In genomic region chr11:74170694-74171629, GRCh38 we compare ENCODE assay signal across 8 cellular contexts. TPM values are rescaled to one million over a fixed set of nuclear protein-coding genes. Genes with fewer than 3 reads are reported as not detected.
DNase-seq lines count a peak whose midpoint lies in the region; ATAC-seq and TF ChIP-seq lines count a peak whose summit lies in the region.

A gene with protein sequence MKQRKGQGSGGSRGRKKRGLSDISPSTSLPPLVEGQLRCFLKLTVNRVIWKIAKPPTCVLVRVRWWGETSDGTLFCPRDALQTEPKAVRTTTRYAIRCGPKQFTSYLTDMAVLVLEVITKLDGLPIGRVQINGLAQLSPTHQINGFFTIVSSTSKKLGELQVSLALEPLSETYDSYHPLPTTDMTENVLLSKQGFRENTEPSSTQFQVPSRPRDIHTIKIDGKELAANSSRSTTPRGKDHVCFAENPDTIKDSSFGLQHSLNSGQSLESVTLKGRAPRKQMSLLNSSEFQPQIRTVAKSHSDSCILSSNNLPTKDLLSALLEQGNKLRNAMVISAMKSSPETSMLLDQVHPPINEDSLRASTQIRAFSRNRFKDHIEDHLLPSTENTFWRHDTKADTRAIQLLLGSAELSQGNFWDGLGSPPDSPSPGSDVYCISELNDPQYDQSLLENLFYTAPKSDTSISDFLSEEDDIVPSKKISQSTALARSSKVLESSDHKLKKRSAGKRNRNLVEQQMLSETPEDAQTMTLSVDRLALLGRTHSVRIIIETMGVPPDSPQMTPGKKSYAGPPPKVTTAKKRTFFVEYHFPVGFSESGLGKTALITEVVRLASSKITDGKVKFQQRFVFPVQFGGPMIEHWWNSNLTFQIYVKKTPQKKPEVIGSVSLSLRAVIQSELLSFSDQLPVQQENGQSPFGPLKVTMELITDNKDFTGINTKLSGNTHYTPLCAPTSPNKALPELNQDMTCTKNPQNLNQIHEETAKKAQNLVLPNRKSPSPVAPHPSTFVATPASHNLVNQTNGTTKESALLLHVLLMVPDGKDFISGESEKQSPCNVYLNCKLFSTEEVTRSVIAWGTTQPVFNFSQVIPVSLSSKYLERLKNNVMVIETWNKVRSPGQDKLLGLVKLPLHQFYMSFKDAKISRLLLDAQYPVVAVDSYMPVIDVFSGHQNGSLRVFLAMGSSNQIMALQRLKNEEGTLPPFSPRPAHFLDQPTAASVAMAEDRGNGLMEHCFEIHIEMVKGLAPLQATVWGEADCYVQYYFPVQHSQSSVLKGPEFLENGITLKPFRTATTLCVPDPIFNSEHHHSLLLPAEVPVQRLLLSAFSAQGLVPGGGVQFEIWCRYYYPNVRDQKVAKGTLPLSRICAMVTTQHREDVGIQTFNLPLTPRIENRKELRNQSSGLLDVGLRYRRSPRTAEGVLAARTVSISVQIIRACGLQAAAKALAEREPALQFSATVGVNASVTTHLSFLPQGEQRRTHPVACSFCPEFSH (N-terminal part only) (minus strand): TSS chr11:74171002. CDS start chr11:74170792, 210 bp downstream.
Gene PPME1 (plus strand): TSS chr11:74171289. CDS start chr11:74171422, 133 bp downstream.

- peak; percentile 63 for TF ChIP-seq POLR2A in esophagus muscularis mucosa (IDR thresholded peaks at IDR 0.05; ENCODE audit: low read depth)

- 0% methylated on average over 34 of the region's 68 CpGs for WGBS in esophagus muscularis mucosa

- peak within 1 kb of the TSS; percentile 80 for H3K4me2 ChIP-seq in DND-41 (ENCODE audit: insufficient read depth, low read length)

- H2AFZ ChIP-seq in DND-41 (ENCODE audit: low read depth, low read length), result peak within 1 kb of the TSS; percentile 85

- H3K27ac ChIP-seq in DND-41 (ENCODE audit: low read length) (peak within 1 kb of the TSS; percentile 76), KOPT-K1 (ENCODE audit: low read depth, low read length, poor library complexity, severe bottlenecking) (peak within 1 kb of the TSS; percentile 78), Panc1 (ENCODE audit: low read length) (peak within 1 kb of the TSS; percentile 99), esophagus muscularis mucosa (replicated peaks in 1 of 4) (peak within 1 kb of the TSS; percentile 86 to 93 (median 90)), muscle layer of colon (ENCODE audit: low read depth, low read length) (peak within 1 kb of the TSS; percentile 94)

- no peaks in the 10 kb centered on the region for H4K20me1 ChIP-seq in DND-41 (ENCODE audit: insufficient read depth, low read length)

- DNase-seq in DND-41 (peak; percentile 99), Panc1 (ENCODE audit: low read depth, low spot score) (peak; percentile 99), esophagus muscularis mucosa (ENCODE audit: extremely low spot score) (peak; percentile 99)
- peak; percentile 95 for DNase-seq in activated T-cell treated with anti-CD3 and anti-CD28 coated beads, Interleukin-2, amount 50 U/mL, for 4 hours
- peak; percentile 88 for DNase-seq in stimulated activated CD8-positive, alpha-beta memory T cell treated with anti-CD3 and anti-CD28 coated beads, Interleukin-7, amount 100 ng/mL, for 24 hours (ENCODE audit: low read depth)

- peaks cover 21% of the 10 kb centered on the region for H3K36me3 Mint-ChIP-seq in activated T-cell treated with anti-CD3 and anti-CD28 coated beads, Interleukin-2, amount 50 U/mL, for 4 hours (ENCODE audit: insufficient read depth)

- no peak for TF ChIP-seq EP300 in esophagus muscularis mucosa (IDR thresholded peaks at IDR 0.05)

- peaks cover 28% of the 10 kb centered on the region for H3K36me3 ChIP-seq in DND-41 (ENCODE audit: insufficient read depth, low read length)
- peaks cover 40% of the 10 kb centered on the region for H3K36me3 ChIP-seq in KOPT-K1 (ENCODE audit: insufficient read depth, low read length)
- peaks cover 24% of the 10 kb centered on the region for H3K36me3 ChIP-seq in Panc1 (ENCODE audit: control insufficient read depth, insufficient read depth, low read length)
- H3K36me3 ChIP-seq in esophagus muscularis mucosa, result peaks cover 1 to 29% (median 14%) of the 10 kb centered on the region in 4 donors
- no peaks in the 10 kb centered on the region for H3K36me3 ChIP-seq in muscle layer of colon (ENCODE audit: insufficient read depth, low read length)

- no peaks in the 10 kb centered on the region for H3K27me3 Mint-ChIP-seq in activated T-cell treated with anti-CD3 and anti-CD28 coated beads, Interleukin-2, amount 50 U/mL, for 4 hours (ENCODE audit: low read depth)

- H3K4me3 Mint-ChIP-seq in activated T-cell treated with anti-CD3 and anti-CD28 coated beads, Interleukin-2, amount 50 U/mL, for 4 hours, result no peak within 1 kb of the TSS

- peak within 1 kb of the TSS; percentile 68 to 76 for H3K4me3 ChIP-seq in DND-41 (ENCODE audit: low read depth in 1 of 2, low read length in 2 of 2)
- H3K4me3 ChIP-seq in Panc1 (ENCODE audit: low read depth in 2 of 2, low read length in 2 of 2), result peak within 1 kb of the TSS; percentile 96 to 97
- peak within 1 kb of the TSS; percentile 60 to 86 (median 77) for H3K4me3 ChIP-seq in esophagus muscularis mucosa
- H3K4me3 ChIP-seq in muscle layer of colon (ENCODE audit: low read depth in 1 of 2, low read length in 2 of 2), result peak within 1 kb of the TSS; percentile 71 to 87

- peak; percentile 91 for ATAC-seq in DND-41 (ENCODE audit: insufficient read depth, low read depth)
- peak; percentile 95 for ATAC-seq in GM21786 (IDR thresholded peaks at IDR 0.05; ENCODE audit: unreplicated experiment)
- ATAC-seq in Panc1, result peak; percentile 98
- ATAC-seq in activated T-cell treated with anti-CD3 and anti-CD28 coated beads, Interleukin-2, amount 50 U/mL, for 4 hours, result peak; percentile 95 to 96

- no peaks in the 10 kb centered on the region for H3K9me3 ChIP-seq in DND-41 (ENCODE audit: insufficient read depth, low read length, severe bottlenecking)
- H3K9me3 ChIP-seq in KOPT-K1 (ENCODE audit: insufficient read depth, low read length, poor library complexity, severe bottlenecking), result no peaks in the 10 kb centered on the region
- H3K9me3 ChIP-seq in Panc1 (ENCODE audit: control insufficient read depth, insufficient read depth, low read depth, low read length), result no peaks in the 10 kb centered on the region
- H3K9me3 ChIP-seq in esophagus muscularis mucosa, result no peaks in the 10 kb centered on the region
- H3K9me3 ChIP-seq in muscle layer of colon (ENCODE audit: low read length), result no peaks in the 10 kb centered on the region

- BruUV-seq in Panc1 (replicated peaks; lab: Mats Ljungman, UMichigan), result no TSS peak

- intact Hi-C loops in Panc1 (cut with micrococcal nuclease; ENCODE audit: unreplicated experiment) (no loop called here), esophagus muscularis mucosa (cut with DNase I) (loop anchor here (5.0 kb wide), 1 partner anchor 34 kb away; no protein-coding TSS in a partner anchor)

- CTCF ChIA-PET in Panc1 (lab: Charles Lee), result interaction anchor here (0.5 to 1.5 kb wide), 6 partner anchors 32 to 545 kb away, joined by 3 to 6 read pairs (median 4); no protein-coding TSS in a partner anchor

- H3K79me2 ChIP-seq in DND-41 (ENCODE audit: insufficient read depth, low read length), result peaks cover 75% of the 10 kb centered on the region

- POLR2A ChIA-PET in Panc1 (lab: Charles Lee), result interaction anchor here (0.6 to 1.4 kb wide), 4 partner anchors 16 to 322 kb away, joined by 3 to 7 read pairs (median 3); no protein-coding TSS in a partner anchor

- in situ Hi-C loops in Panc1 (cut with HindIII; ENCODE audit: low pct_unique_long_range_greater_than_20kb, low sequenced_read_pairs), result no loop called here

- peak within 1 kb of the TSS; percentile 66 for H3K9ac ChIP-seq in DND-41 (ENCODE audit: low read depth, low read length)
- H3K9ac ChIP-seq in muscle layer of colon (ENCODE audit: low read length), result peak within 1 kb of the TSS; percentile 91

- peaks cover 14% of the 10 kb centered on the region for H3K4me1 Mint-ChIP-seq in activated T-cell treated with anti-CD3 and anti-CD28 coated beads, Interleukin-2, amount 50 U/mL, for 4 hours (ENCODE audit: low read depth)

- TF ChIP-seq CTCF in DND-41 (IDR thresholded peaks at IDR 0.05; ENCODE audit: borderline replicate concordance, extremely low read depth, low read length, poor library complexity, severe bottlenecking) (peak; percentile 47), Panc1 (IDR thresholded peaks at IDR 0.05) (peak; percentile 66), esophagus muscularis mucosa (IDR thresholded peaks at IDR 0.05) (peak; percentile 12 to 48 (median 28))

- H3K9me3 Mint-ChIP-seq in activated T-cell treated with anti-CD3 and anti-CD28 coated beads, Interleukin-2, amount 50 U/mL, for 4 hours, result no peaks in the 10 kb centered on the region

- H3K4me1 ChIP-seq in DND-41 (ENCODE audit: insufficient read depth, low read length) (peaks cover 51% of the 10 kb centered on the region), Panc1 (ENCODE audit: control insufficient read depth, insufficient read depth, low read length) (peaks cover 28% of the 10 kb centered on the region), esophagus muscularis mucosa (peaks cover 22 to 46% (median 37%) of the 10 kb centered on the region in 4 donors), muscle layer of colon (ENCODE audit: insufficient read depth, low read length) (peaks cover 32% of the 10 kb centered on the region)

- H3K27me3 ChIP-seq in DND-41 (ENCODE audit: insufficient read depth, low read length, poor library complexity) (no peaks in the 10 kb centered on the region), Panc1 (ENCODE audit: control insufficient read depth, insufficient read depth, low read length) (no peaks in the 10 kb centered on the region), esophagus muscularis mucosa (no peaks in the 10 kb centered on the region), muscle layer of colon (ENCODE audit: control insufficient read depth in 1 of 2, insufficient read depth in 2 of 2, low read length in 2 of 2) (no peaks in the 10 kb centered on the region)

RNA-seq across cellular contexts. Expression of the first gene that starts in this region (rescaled TPM):
- total RNA-seq in Panc1 (2021; ENCODE audit: unreplicated experiment), result 51.8 TPM
- polyA plus RNA-seq in Panc1 (2012; ENCODE audit: insufficient read length), result 22.8 TPM
- 10 to 100 TPM; 28.9 to 32.4 (median 29.8) TPM for total RNA-seq in activated T-cell treated with anti-CD3 and anti-CD28 coated beads, Interleukin-2, amount 50 U/mL, for 4 hours
- total RNA-seq in esophagus muscularis mucosa, result 10 to 100 TPM; 17.9 to 31.5 (median 22.4) TPM

RNA-seq across cellular contexts. Expression of gene PPME1, which starts in this region (rescaled TPM):
- total RNA-seq in Panc1 (2021; ENCODE audit: unreplicated experiment) (99.4 TPM), esophagus muscularis mucosa (10 to 100 TPM; 25.3 to 45.2 (median 31.0) TPM)
- 132 TPM for polyA plus RNA-seq in Panc1 (2012; ENCODE audit: insufficient read length)
- total RNA-seq in activated T-cell treated with anti-CD3 and anti-CD28 coated beads, Interleukin-2, amount 50 U/mL, for 4 hours, result 10 to 100 TPM; 27.7 to 38.3 (median 30.4) TPM

Comparison
In these comparisons a context has a peak if more than half of its experiments do, and no peak if none do; other contexts are left out.
1. Peak in every context shown above with its lines: DNase-seq, ATAC-seq, H3K4me3 ChIP-seq and H3K27ac ChIP-seq.